Comparison of ENCODE assay signal across 11 cellular contexts in the genomic region with DNA sequence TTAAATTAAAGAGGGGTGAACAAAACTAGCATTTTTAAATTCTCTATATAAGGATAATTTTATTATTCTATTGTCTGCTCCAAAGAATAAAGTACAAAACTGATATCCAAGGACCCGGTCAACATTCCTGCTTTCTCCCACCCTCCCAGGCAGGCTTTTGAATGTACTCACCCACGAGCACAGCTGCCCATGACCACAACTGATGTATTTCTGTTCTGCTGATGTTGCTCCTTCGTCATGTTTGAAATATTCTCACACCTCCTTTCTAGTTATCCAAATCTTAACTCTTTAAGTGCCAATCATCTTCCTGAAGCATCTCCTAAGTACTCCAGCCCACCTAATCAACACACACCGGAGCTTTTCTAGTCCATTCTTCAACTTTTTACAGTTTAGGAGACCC. TPM values are rescaled to one million over a fixed set of nuclear protein-coding genes. Genes with fewer than 3 reads are reported as not detected.
DNase-seq lines count a peak whose midpoint lies in the region; TF ChIP-seq lines count a peak whose summit lies in the region.
"Had no signal": no experiment of that assay in that cellular context is flagged by ENCODE, and none has a peak within 500 bp of the region (broad histone marks: within the 10 kb centered on the region; RNA-seq: fewer than 3 reads in every experiment).

No MANE protein-coding gene starts in this region.

- no peaks in the 10 kb centered on the region for H3K27me3 ChIP-seq in esophagus (ENCODE audit: control insufficient read depth in 1 of 2, insufficient read depth in 2 of 2, low read length in 2 of 2)
- H3K27me3 ChIP-seq in mesenchymal stem cell (ENCODE audit: control insufficient read depth in 1 of 2, insufficient read depth in 1 of 2, low read length in 2 of 2): no peaks in the 10 kb centered on the region
- no peaks in the 10 kb centered on the region for H3K27me3 ChIP-seq in tibial nerve
- no peaks in the 10 kb centered on the region for H3K27me3 ChIP-seq in CD4-positive, alpha-beta memory T cell (ENCODE audit: insufficient read depth, low read length)
- no peaks in the 10 kb centered on the region for H3K27me3 ChIP-seq in spleen (replicated peaks in 1 of 7)
- H3K27me3 ChIP-seq: dorsolateral prefrontal cortex had no signal

- no peak overlapping the region for H4K91ac ChIP-seq in mesenchymal stem cell (ENCODE audit: low read length)

- H3K23ac ChIP-seq in mesenchymal stem cell (ENCODE audit: low read length in 2 of 2): no peak overlapping the region

- TF ChIP-seq POLR2A in tibial nerve (IDR thresholded peaks at IDR 0.05): no peak
- no peak for TF ChIP-seq POLR2A in spleen (IDR thresholded peaks at IDR 0.05)

- H3K4me3 Mint-ChIP-seq in CD4-positive, alpha-beta memory T cell: no peak overlapping the region

- no peaks in the 10 kb centered on the region for H3K36me3 Mint-ChIP-seq in CD4-positive, alpha-beta memory T cell

- peaks cover 8% of the 10 kb centered on the region for H3K79me1 ChIP-seq in mesenchymal stem cell (replicated peaks; ENCODE audit: low read length, poor library complexity, severe bottlenecking)

- no peak overlapping the region for H2BK120ac ChIP-seq in mesenchymal stem cell (ENCODE audit: low read depth, low read length)

- no peaks in the 10 kb centered on the region for H3K9me3 Mint-ChIP-seq in CD4-positive, alpha-beta memory T cell

- H3K4me2 ChIP-seq in mesenchymal stem cell (ENCODE audit: low read length, poor library complexity, severe bottlenecking): no peak overlapping the region

- peak in 1 of 2 donors; percentile 37 for TF ChIP-seq EP300 in tibial nerve (IDR thresholded peaks at IDR 0.05)

- H3K4ac ChIP-seq in mesenchymal stem cell (ENCODE audit: low read depth in 1 of 2, low read length in 2 of 2): no peak overlapping the region

- H3K4me3 ChIP-seq in esophagus (ENCODE audit: low read depth in 1 of 2, low read length in 2 of 2) (no peak overlapping the region), mesenchymal stem cell (ENCODE audit: insufficient read depth in 1 of 2, low read depth in 1 of 2, low read length in 2 of 2) (no peak overlapping the region), tibial nerve (no peak overlapping the region), spleen (no peak overlapping the region)
- H3K4me3 ChIP-seq in CD4-positive, alpha-beta memory T cell (ENCODE audit: low read length in 2 of 2): no peak overlapping the region
- H3K4me3 ChIP-seq: dorsolateral prefrontal cortex had no signal

- peaks cover 2 to 4% of the 10 kb centered on the region in 2 donors for H3K27me3 Mint-ChIP-seq in CD4-positive, alpha-beta memory T cell

- H2BK5ac ChIP-seq in mesenchymal stem cell (ENCODE audit: low read depth, low read length, poor library complexity, severe bottlenecking): no peak overlapping the region

- H2AFZ ChIP-seq in mesenchymal stem cell (ENCODE audit: low read depth, low read length): no peak overlapping the region

- H3K18ac ChIP-seq in mesenchymal stem cell (ENCODE audit: low read depth in 1 of 2, low read length in 2 of 2): no peak overlapping the region

- H3K36me3 ChIP-seq in esophagus (ENCODE audit: control insufficient read depth in 2 of 2, insufficient read depth in 2 of 2, low read length in 1 of 2): no peaks in the 10 kb centered on the region
- H3K36me3 ChIP-seq in mesenchymal stem cell (ENCODE audit: control insufficient read depth in 1 of 2, insufficient read depth in 2 of 2, low read depth in 1 of 2, low read length in 2 of 2): peaks cover 0 to 4% of the 10 kb centered on the region in 2 experiments
- no peaks in the 10 kb centered on the region for H3K36me3 ChIP-seq in tibial nerve
- H3K36me3 ChIP-seq in CD4-positive, alpha-beta memory T cell (ENCODE audit: insufficient read depth, low read length): no peaks in the 10 kb centered on the region
- H3K36me3 ChIP-seq in spleen: no peaks in the 10 kb centered on the region

- CTCF ChIA-PET in CD4-positive, alpha-beta memory T cell (lab: Charles Lee; ENCODE audit: partially characterized antibody): no interaction called here

- no peak overlapping the region for H2BK15ac ChIP-seq in mesenchymal stem cell (ENCODE audit: low read depth, poor library complexity, severe bottlenecking)

- POLR2A ChIA-PET in CD4-positive, alpha-beta memory T cell (lab: Charles Lee; ENCODE audit: partially characterized antibody): no interaction called here

- no peaks in the 10 kb centered on the region for H3K4me1 Mint-ChIP-seq in CD4-positive, alpha-beta memory T cell

- H2BK12ac ChIP-seq in mesenchymal stem cell (ENCODE audit: low read length in 2 of 2): no peak overlapping the region

- no peak overlapping the region for H2AK5ac ChIP-seq in mesenchymal stem cell (ENCODE audit: low read length, severe bottlenecking)

- no peaks in the 10 kb centered on the region for H3K9me3 ChIP-seq in esophagus (ENCODE audit: control insufficient read depth in 2 of 2, insufficient read depth in 1 of 2, low read depth in 1 of 2, low read length in 1 of 2)
- H3K9me3 ChIP-seq in mesenchymal stem cell (ENCODE audit: control insufficient read depth, low read length): no peaks in the 10 kb centered on the region
- no peaks in the 10 kb centered on the region for H3K9me3 ChIP-seq in tibial nerve
- no peaks in the 10 kb centered on the region for H3K9me3 ChIP-seq in CD4-positive, alpha-beta memory T cell (ENCODE audit: control insufficient read depth in 1 of 2, low read length in 2 of 2)
- H3K9me3 ChIP-seq in spleen: no peaks in the 10 kb centered on the region

- no peak overlapping the region for H3K14ac ChIP-seq in mesenchymal stem cell (ENCODE audit: low read length in 2 of 2)

- no peak overlapping the region for H3K27ac Mint-ChIP-seq in CD4-positive, alpha-beta memory T cell

- intact Hi-C loops in CD4-positive, alpha-beta memory T cell (cut with micrococcal nuclease): no loop called here
- intact Hi-C loops in spleen (cut with DNase I; ENCODE audit: low total_unique reads): no loop called here

- no peak overlapping the region for H4K8ac ChIP-seq in mesenchymal stem cell (ENCODE audit: low read length)

- H3K27ac ChIP-seq in esophagus (ENCODE audit: low read depth in 2 of 2, low read length in 1 of 2) (peak overlapping the region; percentile 8 to 10), mesenchymal stem cell (ENCODE audit: low read length, poor library complexity, severe bottlenecking) (peak overlapping the region; percentile 42), tibial nerve (peak overlapping the region in 3 of 4 donors; percentile 48 to 80 (median 77)), spleen (no peak overlapping the region)
- H3K27ac ChIP-seq in CD4-positive, alpha-beta memory T cell (ENCODE audit: low read depth, low read length): no peak overlapping the region

- peak overlapping the region; percentile 57 for H3K9ac ChIP-seq in mesenchymal stem cell (ENCODE audit: low read length)

- TF ChIP-seq CTCF in tibial nerve (IDR thresholded peaks at IDR 0.05) (no peak), spleen (IDR thresholded peaks at IDR 0.05 in 8 of 11, conservative IDR thresholded peaks at IDR 0.05 in 3 of 11) (no peak)

- DNase-seq in HT1080 (ENCODE audit: low read depth): peak; percentile 6
- DNase-seq in mesenchymal stem cell: peak; percentile 88
- DNase-seq in tibial nerve (ENCODE audit: low spot score in 2 of 2): no peak
- no peak for DNase-seq in dedifferentiated amniotic fluid mesenchymal stem cell (ENCODE audit: extremely low spot score)
- no peak for DNase-seq in CD4-positive, alpha-beta memory T cell
- no peak for DNase-seq in T-helper 9 cell
- no peak for DNase-seq in spleen
- DNase-seq: activated naive CD4-positive, alpha-beta T cell treated with anti-CD3 and anti-CD28 coated beads, Interleukin-2, amount 50 U/mL, for 16 hours; dorsolateral prefrontal cortex; NCI-H526 treated with DMSO at 0.1 percent for 48 hours had no signal

- no peaks in the 10 kb centered on the region for H3K4me1 ChIP-seq in esophagus (ENCODE audit: control insufficient read depth in 2 of 2, insufficient read depth in 2 of 2, low read length in 1 of 2)
- H3K4me1 ChIP-seq in mesenchymal stem cell (ENCODE audit: control insufficient read depth, insufficient read depth, low read depth, low read length): no peaks in the 10 kb centered on the region
- H3K4me1 ChIP-seq in tibial nerve: peaks cover 0 to 36% (median 9%) of the 10 kb centered on the region in 4 donors
- no peaks in the 10 kb centered on the region for H3K4me1 ChIP-seq in CD4-positive, alpha-beta memory T cell (ENCODE audit: insufficient read depth, low read length)
- peaks cover 0 to 4% (median 0%) of the 10 kb centered on the region in 6 donors for H3K4me1 ChIP-seq in spleen

- WGBS in esophagus, 2 donors: 65 to 67% methylated on average over 4 of the region's 4 CpGs
- 13% methylated on average over 3 of the region's 4 CpGs for WGBS in mesenchymal stem cell
- WGBS in tibial nerve, 2 donors: 33 to 41% methylated on average over 4 of the region's 4 CpGs
- WGBS in spleen, 5 donors: 65 to 77% (median 67%) methylated on average over 4 of the region's 4 CpGs

RNA-seq across cellular contexts. Expression of a gene that starts 46.7 kb away (rescaled TPM):
- total RNA-seq in HT1080 (2014; rRNA removed; shearing (Covaris generic)): 47.7 and 57.3 TPM in 2 replicates
- 56.4 and 70.2 TPM in 2 replicates for polyA plus RNA-seq in HT1080 (2015; cell fraction: cytosol; rRNA removed)
- 112 and 115 TPM in 2 replicates for polyA plus RNA-seq in HT1080 (2015; cell fraction: nucleus; rRNA removed)
- polyA plus RNA-seq in esophagus (100 to 1,000 TPM in 1 of 2 donors, 10 to 100 TPM in 1; 93.4 to 128 TPM), spleen (10 to 100 TPM; 42.4 to 85.3 (median 48.3) TPM)
- polyA plus RNA-seq in mesenchymal stem cell (2013, experiment 1 of 2): 820 TPM
- 785 TPM for polyA plus RNA-seq in mesenchymal stem cell (2013, experiment 2 of 2)
- total RNA-seq in tibial nerve (100 to 1,000 TPM; 320 to 870 (median 433) TPM), spleen (100 to 1,000 TPM; 146 to 333 (median 291) TPM)
- not detected for total RNA-seq in CD4-positive, alpha-beta memory T cell
- polyA plus RNA-seq in CD4-positive, alpha-beta memory T cell: under 1 TPM in 1 of 2 donors, not detected in 1; 0.13 TPM

Comparison
In these comparisons a context has a peak if more than half of its experiments do, and no peak if none do; other contexts are left out.
1. DNase-seq: peak in HT1080 (single experiment) and mesenchymal stem cell (single experiment); none in tibial nerve (0 of 2), dedifferentiated amniotic fluid mesenchymal stem cell (single experiment), CD4-positive, alpha-beta memory T cell (0 of 5), T-helper 9 cell (single experiment) and spleen (single experiment).
2. H3K27ac ChIP-seq: peak in esophagus (2 of 2), mesenchymal stem cell (single experiment) and tibial nerve (3 of 4); none in CD4-positive, alpha-beta memory T cell (single experiment) and spleen (0 of 8).
3. RNA of a gene that starts 46.7 kb away (total RNA-seq): 320 to 870 TPM in tibial nerve, 146 to 333 TPM in spleen and 47.7 to 57.3 TPM in HT1080; not detected in CD4-positive, alpha-beta memory T cell; every median in the first group is over 10 times any median in the second.